ENCODE assay signal across 1 cellular context in genomic region chr6:125749112-125749863, GRCh38.
A peak's percentile ranks its signal among the peaks of the same experiment; 100 is the strongest.
TF ChIP-seq lines count a peak whose summit lies in the region.

Gene HEY2, plus strand, starts transcription at chr6:125749632. Its CDS starts 145 bp downstream, at chr6:125749777.

TF ChIP-seq in K562, 482 proteins besides CTCF, POLR2A, EP300 and RAD21 (continued from another document and continues in another):
- TF ChIP-seq, protein P1, sequence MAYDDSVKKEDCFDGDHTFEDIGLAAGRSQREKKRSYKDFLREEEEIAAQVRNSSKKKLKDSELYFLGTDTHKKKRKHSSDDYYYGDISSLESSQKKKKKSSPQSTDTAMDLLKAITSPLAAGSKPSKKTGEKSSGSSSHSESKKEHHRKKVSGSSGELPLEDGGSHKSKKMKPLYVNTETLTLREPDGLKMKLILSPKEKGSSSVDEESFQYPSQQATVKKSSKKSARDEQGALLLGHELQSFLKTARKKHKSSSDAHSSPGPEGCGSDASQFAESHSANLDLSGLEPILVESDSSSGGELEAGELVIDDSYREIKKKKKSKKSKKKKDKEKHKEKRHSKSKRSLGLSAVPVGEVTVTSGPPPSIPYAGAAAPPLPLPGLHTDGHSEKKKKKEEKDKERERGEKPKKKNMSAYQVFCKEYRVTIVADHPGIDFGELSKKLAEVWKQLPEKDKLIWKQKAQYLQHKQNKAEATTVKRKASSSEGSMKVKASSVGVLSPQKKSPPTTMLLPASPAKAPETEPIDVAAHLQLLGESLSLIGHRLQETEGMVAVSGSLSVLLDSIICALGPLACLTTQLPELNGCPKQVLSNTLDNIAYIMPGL (CRISPR knock-in tag; IDR thresholded peaks at IDR 0.05) = 0 out of 2 replicates have a peak, but pooled peaks have one; percentile 62
- TF ChIP-seq ZBTB33 (CRISPR knock-in tag; IDR thresholded peaks at IDR 0.05) = peak; percentile 12; the same call in 1 of the 2 replicates
- no peak for TF ChIP-seq ZNF354B (CRISPR knock-in tag; IDR thresholded peaks at IDR 0.05)
- no peak for TF ChIP-seq SRSF7 (optimal IDR thresholded peaks at IDR 0.05; ENCODE audit: low read depth, low read length)
- TF ChIP-seq SIN3A (IDR thresholded peaks at IDR 0.05; ENCODE audit: borderline replicate concordance in 2 of 2, control insufficient read depth in 1 of 2, low read depth in 2 of 2, low read length in 2 of 2) = no peak; a peak in 2 of 4 replicates
- TF ChIP-seq HMBOX1 (IDR thresholded peaks at IDR 0.05) = no peak
- no peak for TF ChIP-seq HDAC3 (IDR thresholded peaks at IDR 0.05; ENCODE audit: borderline replicate concordance, partially characterized antibody)
- no peak for TF ChIP-seq TGIF2 (CRISPR knock-in tag; IDR thresholded peaks at IDR 0.05)
- TF ChIP-seq MCM7 (IDR thresholded peaks at IDR 0.05) = no peak
- no peak for TF ChIP-seq ZNF699 (CRISPR knock-in tag; IDR thresholded peaks at IDR 0.05; ENCODE audit: insufficient replicate concordance)
- TF ChIP-seq GABPA (tag; conservative IDR thresholded peaks at IDR 0.05; ENCODE audit: low read depth) = peak; percentile 53; the same call in 1 of the 2 replicates
- TF ChIP-seq PML (IDR thresholded peaks at IDR 0.05; ENCODE audit: low read length) = no peak
- TF ChIP-seq NKRF (IDR thresholded peaks at IDR 0.05; ENCODE audit: borderline replicate concordance) = no peak
- TF ChIP-seq, protein P2, sequence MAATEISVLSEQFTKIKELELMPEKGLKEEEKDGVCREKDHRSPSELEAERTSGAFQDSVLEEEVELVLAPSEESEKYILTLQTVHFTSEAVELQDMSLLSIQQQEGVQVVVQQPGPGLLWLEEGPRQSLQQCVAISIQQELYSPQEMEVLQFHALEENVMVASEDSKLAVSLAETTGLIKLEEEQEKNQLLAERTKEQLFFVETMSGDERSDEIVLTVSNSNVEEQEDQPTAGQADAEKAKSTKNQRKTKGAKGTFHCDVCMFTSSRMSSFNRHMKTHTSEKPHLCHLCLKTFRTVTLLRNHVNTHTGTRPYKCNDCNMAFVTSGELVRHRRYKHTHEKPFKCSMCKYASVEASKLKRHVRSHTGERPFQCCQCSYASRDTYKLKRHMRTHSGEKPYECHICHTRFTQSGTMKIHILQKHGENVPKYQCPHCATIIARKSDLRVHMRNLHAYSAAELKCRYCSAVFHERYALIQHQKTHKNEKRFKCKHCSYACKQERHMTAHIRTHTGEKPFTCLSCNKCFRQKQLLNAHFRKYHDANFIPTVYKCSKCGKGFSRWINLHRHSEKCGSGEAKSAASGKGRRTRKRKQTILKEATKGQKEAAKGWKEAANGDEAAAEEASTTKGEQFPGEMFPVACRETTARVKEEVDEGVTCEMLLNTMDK (IDR thresholded peaks at IDR 0.05; ENCODE audit: borderline replicate concordance, insufficient read depth, low read depth, low read length, poor library complexity, severe bottlenecking) = no peak
- no peak for TF ChIP-seq FOXK2 (conservative IDR thresholded peaks at IDR 0.05 in 1 of 2, IDR thresholded peaks at IDR 0.05 in 1 of 2; ENCODE audit: low read depth in 2 of 2)
- peak; percentile 66 for TF ChIP-seq ZFX (CRISPR knock-in tag; IDR thresholded peaks at IDR 0.05)
- no peak for TF ChIP-seq BRD4 (IDR thresholded peaks at IDR 0.05)
- TF ChIP-seq MYNN (IDR thresholded peaks at IDR 0.05) = no peak
- no peak for TF ChIP-seq MYNN (CRISPR knock-in tag; IDR thresholded peaks at IDR 0.05)
- no peak for TF ChIP-seq KAT8 (IDR thresholded peaks at IDR 0.05; ENCODE audit: low read depth)
- no peak for TF ChIP-seq MTA3 (IDR thresholded peaks at IDR 0.05; ENCODE audit: borderline replicate concordance)
- TF ChIP-seq STAT6 (CRISPR knock-in tag; IDR thresholded peaks at IDR 0.05) = no peak
- no peak for TF ChIP-seq MEF2A (IDR thresholded peaks at IDR 0.05; ENCODE audit: control insufficient read depth, low read depth, low read length)
- TF ChIP-seq E2F3 (CRISPR knock-in tag; IDR thresholded peaks at IDR 0.05) = no peak
- no peak for TF ChIP-seq ZNF12 (CRISPR knock-in tag; IDR thresholded peaks at IDR 0.05)
- no peak for TF ChIP-seq IRF1 (CRISPR knock-in tag; IDR thresholded peaks at IDR 0.05; ENCODE audit: borderline replicate concordance)
- TF ChIP-seq, protein P3, sequence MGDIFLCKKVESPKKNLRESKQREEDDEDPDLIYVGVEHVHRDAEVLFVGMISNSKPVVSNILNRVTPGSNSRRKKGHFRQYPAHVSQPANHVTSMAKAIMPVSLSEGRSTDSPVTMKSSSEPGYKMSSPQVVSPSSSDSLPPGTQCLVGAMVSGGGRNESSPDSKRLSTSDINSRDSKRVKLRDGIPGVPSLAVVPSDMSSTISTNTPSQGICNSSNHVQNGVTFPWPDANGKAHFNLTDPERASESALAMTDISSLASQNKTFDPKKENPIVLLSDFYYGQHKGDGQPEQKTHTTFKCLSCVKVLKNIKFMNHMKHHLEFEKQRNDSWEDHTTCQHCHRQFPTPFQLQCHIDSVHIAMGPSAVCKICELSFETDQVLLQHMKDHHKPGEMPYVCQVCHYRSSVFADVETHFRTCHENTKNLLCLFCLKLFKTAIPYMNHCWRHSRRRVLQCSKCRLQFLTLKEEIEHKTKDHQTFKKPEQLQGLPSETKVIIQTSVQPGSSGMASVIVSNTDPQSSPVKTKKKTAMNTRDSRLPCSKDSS (IDR thresholded peaks at IDR 0.05; ENCODE audit: low read depth, partially characterized antibody) = no peak
- no peak for TF ChIP-seq HBP1 (CRISPR knock-in tag; IDR thresholded peaks at IDR 0.05)
- no peak for TF ChIP-seq ZNF165 (CRISPR knock-in tag; IDR thresholded peaks at IDR 0.05; ENCODE audit: borderline replicate concordance)
- TF ChIP-seq RBM39 (optimal IDR thresholded peaks at IDR 0.05; ENCODE audit: low read depth, low read length) = no peak
- TF ChIP-seq BRD9 (IDR thresholded peaks at IDR 0.05; ENCODE audit: low read depth, partially characterized antibody) = no peak
- TF ChIP-seq NFXL1 (CRISPR knock-in tag; IDR thresholded peaks at IDR 0.05) = no peak
- TF ChIP-seq USF1 (CRISPR knock-in tag; IDR thresholded peaks at IDR 0.05) = no peak
- TF ChIP-seq HMGN3 (IDR thresholded peaks at IDR 0.05; ENCODE audit: borderline replicate concordance, extremely low read depth, insufficient read length, low read depth, low read length) = no peak
- 0 out of 2 replicates have a peak, but pooled peaks have one; percentile 23 for TF ChIP-seq ZBTB43 (CRISPR knock-in tag; IDR thresholded peaks at IDR 0.05)
- no peak for TF ChIP-seq FOXK1 (CRISPR knock-in tag; IDR thresholded peaks at IDR 0.05; ENCODE audit: borderline replicate concordance)
- no peak for TF ChIP-seq FOS (IDR thresholded peaks at IDR 0.05; ENCODE audit: extremely low read depth, insufficient read length)
- no peak for TF ChIP-seq SRF (CRISPR knock-in tag; IDR thresholded peaks at IDR 0.05)
- TF ChIP-seq, protein P4, sequence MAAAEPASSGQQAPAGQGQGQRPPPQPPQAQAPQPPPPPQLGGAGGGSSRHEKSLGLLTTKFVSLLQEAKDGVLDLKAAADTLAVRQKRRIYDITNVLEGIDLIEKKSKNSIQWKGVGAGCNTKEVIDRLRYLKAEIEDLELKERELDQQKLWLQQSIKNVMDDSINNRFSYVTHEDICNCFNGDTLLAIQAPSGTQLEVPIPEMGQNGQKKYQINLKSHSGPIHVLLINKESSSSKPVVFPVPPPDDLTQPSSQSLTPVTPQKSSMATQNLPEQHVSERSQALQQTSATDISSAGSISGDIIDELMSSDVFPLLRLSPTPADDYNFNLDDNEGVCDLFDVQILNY (CRISPR knock-in tag; IDR thresholded peaks at IDR 0.05) = no peak
- TF ChIP-seq NFYB (IDR thresholded peaks at IDR 0.05; ENCODE audit: extremely low read depth, insufficient read length) = peak; percentile 46
